In genomic region chr4:41257257-41257900, GRCh38 we compare ENCODE assay signal across 8 cellular contexts. TPM values are rescaled to one million over a fixed set of nuclear protein-coding genes. Genes with fewer than 3 reads are reported as not detected.
DNase-seq lines count a peak whose midpoint lies in the region; ATAC-seq and TF ChIP-seq lines count a peak whose summit lies in the region.

No MANE protein-coding gene starts in this region.

- no peak for TF ChIP-seq POLR2A in Peyer's patch (IDR thresholded peaks at IDR 0.05)

- POLR2A ChIA-PET in AG04449 (lab: Yijun Ruan, JAX) = interaction anchor here (0.5 to 2.6 kb wide), 18 partner anchors 10 to 1624 kb away, joined by 3 to 16 read pairs (median 4); partner anchors contain the start of gene APBB2

- no peak overlapping the region for H3K27ac ChIP-seq in Peyer's patch

- ATAC-seq in GM18511 (IDR thresholded peaks at IDR 0.05; ENCODE audit: unreplicated experiment) (peak; percentile 53), HG03432 (IDR thresholded peaks at IDR 0.05; ENCODE audit: unreplicated experiment) (peak; percentile 74)

- H3K4me3 ChIP-seq in AG04449 (ENCODE audit: low read depth, low read length) = peak overlapping the region; percentile 74
- peak overlapping the region; percentile 16 to 55 (median 43) for H3K4me3 ChIP-seq in Peyer's patch
- peak overlapping the region; percentile 96 for H3K4me3 ChIP-seq in kidney epithelial cell (ENCODE audit: low read depth, low read length)

- DNase-seq in AG04449 (ENCODE audit: low read depth, low spot score) (no peak), Peyer's patch (peak in 2 of 3 donors; percentile 55 to 68), cerebellar cortex (ENCODE audit: low spot score) (peak; percentile 27), kidney epithelial cell (ENCODE audit: low read depth) (no peak), KG1 (lab: John Stamatoyannopoulos, UW) (no peak)
- DNase-seq in stimulated activated CD4-positive, alpha-beta T cell treated with anti-CD3 and anti-CD28 coated beads, Interleukin-15, amount 100 ng/mL, for 48 hours (ENCODE audit: low read depth in 2 of 2) = peak; percentile 3 to 14

- no peaks in the 10 kb centered on the region for H3K36me3 ChIP-seq in Peyer's patch
- H3K36me3 ChIP-seq in kidney epithelial cell (ENCODE audit: control insufficient read depth, insufficient read depth, low read length) = peaks cover 3% of the 10 kb centered on the region

- TF ChIP-seq CTCF in AG04449 (IDR thresholded peaks at IDR 0.05; ENCODE audit: insufficient read depth, low read length, missing control alignments) (no peak), Peyer's patch (IDR thresholded peaks at IDR 0.05) (no peak), kidney epithelial cell (IDR thresholded peaks at IDR 0.05; ENCODE audit: insufficient read depth, low read length, poor library complexity, severe bottlenecking) (no peak)

- CTCF ChIA-PET in AG04449 (lab: Yijun Ruan, JAX) = interaction anchor here (0.6 to 5.5 kb wide), 6 partner anchors 23 to 626 kb away, joined by 3 to 46 read pairs (median 10); partner anchors contain the start of gene APBB2

- H3K9me3 ChIP-seq in Peyer's patch = no peaks in the 10 kb centered on the region

- H3K4me1 ChIP-seq in Peyer's patch = peaks cover 0 to 16% (median 8%) of the 10 kb centered on the region in 4 donors

- H3K27me3 ChIP-seq in Peyer's patch (peaks cover 0 to 20% of the 10 kb centered on the region in 2 donors), kidney epithelial cell (ENCODE audit: control insufficient read depth, insufficient read depth, low read length) (no peaks in the 10 kb centered on the region)

RNA-seq across cellular contexts. Expression of gene UCHL1, which starts 0.7 kb away (rescaled TPM):
- total RNA-seq in Peyer's patch (10 to 100 TPM in 3 of 4 donors, 1 to 10 TPM in 1; 7.0 to 61.1 (median 19.0) TPM), kidney epithelial cell (1,761 and 1,994 TPM in 2 replicates)

RNA-seq across cellular contexts. Expression of gene APBB2, which starts 43.0 kb away (rescaled TPM):
- 10 to 100 TPM; 47.5 to 99.9 (median 57.5) TPM for total RNA-seq in Peyer's patch
- total RNA-seq in kidney epithelial cell = 52.0 and 52.7 TPM in 2 replicates

Comparison
In these comparisons a context has a peak if more than half of its experiments do, and no peak if none do; other contexts are left out.
1. DNase-seq: peak in Peyer's patch (2 of 3), cerebellar cortex (single experiment) and stimulated activated CD4-positive, alpha-beta T cell treated with anti-CD3 and anti-CD28 coated beads, Interleukin-15, amount 100 ng/mL, for 48 hours (2 of 2); none in AG04449 (single experiment), kidney epithelial cell (single experiment) and KG1 (single experiment).
2. H3K4me3 ChIP-seq: peak in every context shown above with its lines; median percentile 96 in kidney epithelial cell; 74 in AG04449; 43 in Peyer's patch.
3. RNA of gene UCHL1, which starts 0.7 kb away (total RNA-seq): 1,761 to 1,994 TPM in kidney epithelial cell; 7.0 to 61.1 TPM in Peyer's patch; every median in the first group is over 10 times any median in the second.